Comparison of ENCODE assay signal across 18 cellular contexts in the genomic region with DNA sequence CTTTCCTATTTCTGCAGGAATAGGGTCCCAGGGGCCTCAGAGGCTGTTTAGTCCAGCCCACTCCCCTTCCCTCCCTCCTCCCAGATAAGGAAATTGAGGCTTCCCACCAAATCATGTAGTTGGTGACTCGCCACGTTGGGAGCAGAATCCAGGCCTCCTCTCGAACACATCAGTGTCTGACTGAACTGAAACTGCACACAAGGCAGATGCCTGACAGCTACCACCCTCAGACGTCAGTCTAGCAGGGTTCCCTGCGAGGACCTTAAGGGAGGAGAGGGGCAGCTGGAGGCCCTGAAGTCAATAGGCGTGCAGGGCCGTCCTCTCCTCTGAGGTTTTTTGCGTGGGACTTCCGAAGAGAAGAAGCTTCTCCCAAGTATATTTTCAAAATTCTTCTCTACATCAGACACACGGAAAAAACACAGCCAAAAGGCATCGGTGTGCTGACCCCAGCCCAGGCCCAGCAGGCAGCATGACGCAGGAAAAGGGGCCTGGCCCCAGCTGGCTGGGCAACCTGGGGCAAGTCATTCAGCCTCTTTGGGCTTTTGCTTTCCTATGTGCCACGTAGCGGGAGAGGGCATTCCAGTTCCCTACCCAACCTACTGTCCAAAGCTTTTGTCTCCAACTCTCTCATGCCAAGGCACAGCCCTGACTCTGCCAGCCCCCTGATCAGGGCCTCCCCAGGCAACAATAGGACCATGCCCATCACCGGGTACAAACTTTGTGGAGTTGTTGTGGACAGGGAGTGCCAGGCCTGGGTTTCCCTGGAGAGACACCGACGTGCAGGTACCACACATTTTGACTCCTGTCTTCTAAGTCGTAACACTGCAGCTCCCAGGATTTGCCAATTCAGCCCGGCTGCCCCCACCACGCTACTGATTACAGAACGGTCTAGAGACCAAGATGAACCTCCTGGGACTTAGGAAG.
DNase-seq lines count a peak whose midpoint lies in the region; ATAC-seq and TF ChIP-seq lines count a peak whose summit lies in the region.
"Had no signal": no experiment of that assay in that cellular context is flagged by ENCODE, and none has a peak within 500 bp of the region (broad histone marks: within the 10 kb centered on the region; RNA-seq: fewer than 3 reads in every experiment).

No MANE protein-coding gene starts in this region.

- H2AK5ac ChIP-seq in IMR-90 (ENCODE audit: low read depth, low read length) (no peak overlapping the region), neuronal stem cell (ENCODE audit: low read depth, low read length) (no peak overlapping the region)

- H3K27me3 ChIP-seq in IMR-90 (ENCODE audit: control insufficient read depth, insufficient read depth, low read length) (peaks cover 26% of the 10 kb centered on the region), neuronal stem cell (ENCODE audit: control insufficient read depth in 3 of 3, insufficient read depth in 3 of 3, low read depth in 1 of 3, low read length in 3 of 3) (peaks cover 0 to 7% (median 0%) of the 10 kb centered on the region in 3 experiments)
- H3K27me3 ChIP-seq: BLaER1 had no signal

- H3K56ac ChIP-seq in IMR-90 (ENCODE audit: extremely low read depth, insufficient read depth, low read length): no peak overlapping the region

- no peaks in the 10 kb centered on the region for H4K20me1 ChIP-seq in IMR-90 (ENCODE audit: insufficient read depth, low read length)
- H4K20me1 ChIP-seq: BLaER1 had no signal

- H3K4me1 ChIP-seq in IMR-90 (ENCODE audit: control insufficient read depth, insufficient read depth, low read length) (no peaks in the 10 kb centered on the region), neuronal stem cell (ENCODE audit: control insufficient read depth in 2 of 2, insufficient read depth in 1 of 2, low read depth in 1 of 2, low read length in 2 of 2) (peaks cover 0 to 5% of the 10 kb centered on the region in 2 donors)

- no peak overlapping the region for H2AK9ac ChIP-seq in IMR-90 (replicated peaks; ENCODE audit: low read depth, low read length, poor library complexity)

- DNase-seq in Daoy (ENCODE audit: low read depth) (peak; percentile 50), IMR-90 (peak; percentile 10), epithelial cell of esophagus (ENCODE audit: low read depth) (peak; percentile 30), neuronal stem cell (ENCODE audit: low spot score) (no peak), T-helper 2 cell (no peak), SK-N-DZ (ENCODE audit: low spot score) (no peak), HPDE6-E6E7 (ENCODE audit: extremely low spot score) (no peak)
- DNase-seq in activated T-cell treated with anti-CD3 and anti-CD28 coated beads, Interleukin-2, amount 50 U/mL, for 48 hours: no peak
- DNase-seq: CD8-positive, alpha-beta memory T cell; NCI-H1105 treated with DMSO at 0.1 percent for 48 hours; NCI-H1694; NCI-H2107; NCI-H510A; NCI-H774; OCI-M1; SHP77; SK-N-SH had no signal

- no peak overlapping the region for H2BK20ac ChIP-seq in IMR-90 (ENCODE audit: low read depth, low read length)

- intact Hi-C loops in IMR-90 (cut with micrococcal nuclease): no loop called here

- in situ Hi-C loops in IMR-90 (cut with MboI; ENCODE audit: low sequenced_read_pairs): no loop called here

- H4K5ac ChIP-seq in IMR-90 (ENCODE audit: low read depth, low read length): no peak overlapping the region

- WGBS in IMR-90 (ENCODE audit: extremely low coverage in 2 of 2, insufficient read length in 1 of 2), 2 experiments: 78% methylated on average over 6 of the region's 21 CpGs; no CpG with 5 or more reads in 1 of the 2 experiments
- WGBS in neuronal stem cell (ENCODE audit: extremely low coverage in 2 of 2, insufficient read length in 2 of 2, insufficient replicate concordance in 1 of 2), 2 donors: no CpG with 5 or more reads among the region's 21 CpGs

- H4K91ac ChIP-seq in IMR-90 (ENCODE audit: insufficient read depth, low read depth, low read length) (no peak overlapping the region), neuronal stem cell (ENCODE audit: low read depth, low read length, poor library complexity) (no peak overlapping the region)

- H3K4me2 ChIP-seq in IMR-90 (ENCODE audit: low read depth, low read length): no peak overlapping the region
- H3K4me2 ChIP-seq in neuronal stem cell (ENCODE audit: insufficient read depth, low read length, poor library complexity, severe bottlenecking): no peak overlapping the region
- H3K4me2 ChIP-seq: BLaER1, SK-N-SH had no signal

- CTCF ChIA-PET in IMR-90 (lab: Yijun Ruan, JAX): no interaction called here

- H3K9me3 ChIP-seq in IMR-90 (ENCODE audit: control insufficient read depth, insufficient read depth, low read length) (no peaks in the 10 kb centered on the region), neuronal stem cell (replicated peaks in 1 of 2; ENCODE audit: control insufficient read depth in 2 of 2, insufficient read depth in 1 of 2, low read depth in 1 of 2, low read length in 2 of 2) (no peaks in the 10 kb centered on the region)
- H3K9me3 ChIP-seq: BLaER1, SK-N-SH had no signal

- BruUV-seq in IMR-90 (replicated peaks; lab: Mats Ljungman, UMichigan): no TSS peak

- H3K9ac ChIP-seq in IMR-90 (ENCODE audit: low read depth, low read length) (no peak overlapping the region), neuronal stem cell (ENCODE audit: low read depth, low read length, poor library complexity) (no peak overlapping the region)
- H3K9ac ChIP-seq: BLaER1, SK-N-SH had no signal

- POLR2A ChIA-PET in IMR-90 (lab: Charles Lee; ENCODE audit: unreplicated experiment): no interaction called here

- ATAC-seq in IMR-90 (ENCODE audit: low read depth): no peak

- H2BK120ac ChIP-seq in IMR-90 (ENCODE audit: low read depth, low read length): no peak overlapping the region
- H2BK120ac ChIP-seq in neuronal stem cell (ENCODE audit: low read depth, low read length): no peak overlapping the region

- no peak for TF ChIP-seq POLR2A in IMR-90 (IDR thresholded peaks at IDR 0.05; ENCODE audit: low read depth, low read length)

- H3K36me3 ChIP-seq in IMR-90 (ENCODE audit: control insufficient read depth, insufficient read depth, low read length) (no peaks in the 10 kb centered on the region), neuronal stem cell (replicated peaks in 1 of 2; ENCODE audit: control insufficient read depth in 2 of 2, insufficient read depth in 2 of 2, low read length in 2 of 2) (no peaks in the 10 kb centered on the region)
- H3K36me3 ChIP-seq: BLaER1 had no signal

- no peak overlapping the region for H3K27ac ChIP-seq in IMR-90 (ENCODE audit: insufficient read depth, low read length)
- no peak overlapping the region for H3K27ac ChIP-seq in neuronal stem cell (replicated peaks; ENCODE audit: low read length)
- H3K27ac ChIP-seq: BLaER1 had no signal

- H3K4ac ChIP-seq in IMR-90 (ENCODE audit: low read depth, low read length) (no peak overlapping the region), neuronal stem cell (ENCODE audit: low read length) (no peak overlapping the region)

- TF ChIP-seq RAD21 in IMR-90 (IDR thresholded peaks at IDR 0.05; ENCODE audit: low read length): no peak

- H3K4me3 ChIP-seq in IMR-90 (ENCODE audit: insufficient read depth, low read depth, low read length) (no peak overlapping the region), epithelial cell of esophagus (ENCODE audit: low read length) (no peak overlapping the region), neuronal stem cell (ENCODE audit: low read length in 2 of 2) (no peak overlapping the region)
- H3K4me3 ChIP-seq: BLaER1 had no signal

- no peaks in the 10 kb centered on the region for H3K9me1 ChIP-seq in IMR-90 (ENCODE audit: insufficient read depth, low read length)

- H3K14ac ChIP-seq in IMR-90 (replicated peaks; ENCODE audit: low read depth, low read length): no peak overlapping the region
- no peak overlapping the region for H3K14ac ChIP-seq in neuronal stem cell (ENCODE audit: low read length)

- H2BK5ac ChIP-seq in IMR-90 (ENCODE audit: low read depth, low read length, poor library complexity, severe bottlenecking) (no peak overlapping the region), neuronal stem cell (ENCODE audit: low read length) (no peak overlapping the region)

- no peak overlapping the region for H2AFZ ChIP-seq in IMR-90 (replicated peaks; ENCODE audit: low read length, poor library complexity)
- no peak overlapping the region for H2AFZ ChIP-seq in neuronal stem cell (ENCODE audit: low read length)

- H3K79me1 ChIP-seq in IMR-90 (ENCODE audit: low read depth in 1 of 2, low read length in 2 of 2) (no peaks in the 10 kb centered on the region), neuronal stem cell (ENCODE audit: low read depth, low read length) (no peaks in the 10 kb centered on the region)

- H2BK15ac ChIP-seq in IMR-90 (ENCODE audit: low read depth, low read length) (no peak overlapping the region), neuronal stem cell (ENCODE audit: low read length) (peak overlapping the region; percentile 43)

- no peak overlapping the region for H3K18ac ChIP-seq in IMR-90 (ENCODE audit: low read depth, low read length)
- peak overlapping the region; percentile 23 for H3K18ac ChIP-seq in neuronal stem cell (ENCODE audit: low read length)

- H3K23ac ChIP-seq in IMR-90 (ENCODE audit: low read depth, low read length) (no peak overlapping the region), neuronal stem cell (ENCODE audit: low read depth, low read length, poor library complexity) (no peak overlapping the region)

- TF ChIP-seq CTCF in IMR-90 (conservative IDR thresholded peaks at IDR 0.05; ENCODE audit: low read depth, low read length): no peak
- TF ChIP-seq CTCF in epithelial cell of esophagus (IDR thresholded peaks at IDR 0.05; ENCODE audit: insufficient read depth, low read depth, low read length, missing control alignments): no peak

- H2BK12ac ChIP-seq in neuronal stem cell (ENCODE audit: low read length): no peak overlapping the region

- dilution Hi-C loops in IMR-90 (cut with HindIII; ENCODE audit: low sequenced_read_pairs, unreplicated experiment): no loop called here

- H4K8ac ChIP-seq in IMR-90 (ENCODE audit: low read depth in 2 of 2, low read length in 2 of 2): no peak overlapping the region
- H4K8ac ChIP-seq in neuronal stem cell (ENCODE audit: low read depth, low read length): no peak overlapping the region

TF ChIP-seq in IMR-90, 13 proteins besides CTCF, POLR2A, EP300 and RAD21 (continues in another document):
- TF ChIP-seq MXI1 (IDR thresholded peaks at IDR 0.05; ENCODE audit: borderline replicate concordance, low read depth, low read length): no peak
- TF ChIP-seq, protein P1, sequence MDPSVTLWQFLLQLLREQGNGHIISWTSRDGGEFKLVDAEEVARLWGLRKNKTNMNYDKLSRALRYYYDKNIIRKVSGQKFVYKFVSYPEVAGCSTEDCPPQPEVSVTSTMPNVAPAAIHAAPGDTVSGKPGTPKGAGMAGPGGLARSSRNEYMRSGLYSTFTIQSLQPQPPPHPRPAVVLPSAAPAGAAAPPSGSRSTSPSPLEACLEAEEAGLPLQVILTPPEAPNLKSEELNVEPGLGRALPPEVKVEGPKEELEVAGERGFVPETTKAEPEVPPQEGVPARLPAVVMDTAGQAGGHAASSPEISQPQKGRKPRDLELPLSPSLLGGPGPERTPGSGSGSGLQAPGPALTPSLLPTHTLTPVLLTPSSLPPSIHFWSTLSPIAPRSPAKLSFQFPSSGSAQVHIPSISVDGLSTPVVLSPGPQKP (IDR thresholded peaks at IDR 0.05; ENCODE audit: borderline replicate concordance, low read depth, low read length): no peak
- TF ChIP-seq RCOR1 (IDR thresholded peaks at IDR 0.05; ENCODE audit: insufficient replicate concordance, low read length): no peak
- TF ChIP-seq MAZ (IDR thresholded peaks at IDR 0.05; ENCODE audit: borderline replicate concordance, low read depth, low read length): no peak

Comparison
In these comparisons a context has a peak if more than half of its experiments do, and no peak if none do; other contexts are left out.
1. DNase-seq: peak in Daoy (single experiment), IMR-90 (single experiment) and epithelial cell of esophagus (single experiment); none in neuronal stem cell (single experiment), T-helper 2 cell (0 of 5), SK-N-DZ (single experiment), HPDE6-E6E7 (single experiment) and activated T-cell treated with anti-CD3 and anti-CD28 coated beads, Interleukin-2, amount 50 U/mL, for 48 hours (0 of 2).